Comparison of ENCODE assay signal across 6 cellular contexts in the genomic region with DNA sequence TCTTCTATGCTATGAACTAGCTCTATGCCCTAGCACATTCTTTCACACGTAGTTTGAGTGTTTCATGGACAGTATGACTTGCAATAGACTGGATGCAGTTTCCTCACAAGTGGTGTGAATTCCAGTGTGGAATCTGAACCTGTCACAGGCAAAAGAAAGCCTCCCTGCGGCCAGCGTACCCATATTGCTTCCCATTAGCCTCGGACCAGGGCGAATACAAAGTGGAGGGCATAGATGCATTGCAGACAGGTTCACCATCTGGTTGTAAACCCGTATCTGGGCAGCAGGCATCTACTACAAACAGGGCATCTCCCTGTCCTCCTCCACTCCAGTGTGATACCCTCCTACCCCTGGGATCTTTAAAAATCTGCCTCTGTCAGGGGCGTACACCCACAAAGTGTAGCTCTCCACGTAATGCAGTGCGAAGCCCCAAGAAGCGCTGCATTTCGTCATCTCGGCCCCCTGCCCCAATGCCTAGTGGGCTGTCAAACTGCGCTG. TPM values are rescaled to one million over a fixed set of nuclear protein-coding genes. Genes with fewer than 3 reads are reported as not detected.
A peak's percentile ranks its signal among the peaks of the same experiment; 100 is the strongest.
DNase-seq lines count a peak whose midpoint lies in the region; ATAC-seq and TF ChIP-seq lines count a peak whose summit lies in the region.

No MANE protein-coding gene starts in this region.

- CTCF ChIA-PET in Calu3 (lab: Charles Lee): no interaction called here

- peaks cover 8% of the 10 kb centered on the region for H3K36me3 Mint-ChIP-seq in Calu3 (ENCODE audit: insufficient read depth, unreplicated experiment)

- H3K36me3 ChIP-seq in mucosa of descending colon (ENCODE audit: low read depth): peaks cover 8% of the 10 kb centered on the region

- H3K4me3 ChIP-seq in mucosa of descending colon: peak overlapping the region; percentile 40

- no peaks in the 10 kb centered on the region for H3K9me3 ChIP-seq in mucosa of descending colon

- H3K27me3 Mint-ChIP-seq in Calu3 (ENCODE audit: unreplicated experiment): peaks cover 6% of the 10 kb centered on the region

- intact Hi-C loops in Calu3 (cut with micrococcal nuclease; ENCODE audit: unreplicated experiment): no loop called here
- intact Hi-C loops in mucosa of descending colon (cut with DNase I, micrococcal nuclease): no loop called here

- peaks cover 11% of the 10 kb centered on the region for H3K4me1 Mint-ChIP-seq in Calu3 (ENCODE audit: low read depth, unreplicated experiment)

- no peak for DNase-seq in Calu3
- no peak for DNase-seq in mucosa of descending colon
- DNase-seq in middle frontal gyrus (ENCODE audit: extremely low spot score, low spot score): no peak
- DNase-seq in foreskin melanocyte: no peak

- peaks cover 26% of the 10 kb centered on the region for H3K4me1 ChIP-seq in mucosa of descending colon (ENCODE audit: low read depth)

- TSS peak; percentile 89 for BruUV-seq in Calu3 (replicated peaks; lab: Mats Ljungman, UMichigan)

- no peak for ATAC-seq in mucosa of descending colon
- no peak for ATAC-seq in GM18519 (IDR thresholded peaks at IDR 0.05; ENCODE audit: low FRiP score, unreplicated experiment)

- no peaks in the 10 kb centered on the region for H3K9me3 Mint-ChIP-seq in Calu3 (ENCODE audit: low read depth, unreplicated experiment)

- no peak overlapping the region for H3K27ac Mint-ChIP-seq in Calu3 (ENCODE audit: unreplicated experiment)

- peak overlapping the region; percentile 100 for H3K27ac ChIP-seq in angular gyrus (ENCODE audit: low read depth, low read length)

- H3K4me3 Mint-ChIP-seq in Calu3 (ENCODE audit: low read depth, unreplicated experiment): no peak overlapping the region

- no peak for TF ChIP-seq CTCF in Calu3 (IDR thresholded peaks at IDR 0.05; ENCODE audit: unreplicated experiment)
- no peak for TF ChIP-seq CTCF in mucosa of descending colon (IDR thresholded peaks at IDR 0.05)

RNA-seq across cellular contexts. Expression of a gene that starts 1.4 kb away (rescaled TPM):
- total RNA-seq in Calu3 (2022) (72.6 and 75.5 TPM in 2 replicates), mucosa of descending colon (10 to 100 TPM; 47.3 to 78.0 (median 50.0) TPM)

RNA-seq across cellular contexts. Expression of a gene that starts 12.8 kb away (rescaled TPM):
- 100 and 124 TPM in 2 replicates for total RNA-seq in Calu3 (2022)
- total RNA-seq in mucosa of descending colon: 10 to 100 TPM; 35.7 to 75.2 (median 42.0) TPM

RNA-seq across cellular contexts. Expression of a gene that starts 25.3 kb away (rescaled TPM):
- total RNA-seq in Calu3 (2022) (58.8 and 60.6 TPM in 2 replicates), mucosa of descending colon (10 to 100 TPM; 41.8 to 52.0 (median 46.9) TPM)

RNA-seq across cellular contexts. Expression of a gene that starts 34.2 kb away (rescaled TPM):
- 1.7 and 2.4 TPM in 2 replicates for total RNA-seq in Calu3 (2022)
- total RNA-seq in mucosa of descending colon: 1 to 10 TPM in 1 of 3 donors, not detected in 2; 1.0 TPM

RNA-seq across cellular contexts. Expression of a gene that starts 34.7 kb away (rescaled TPM):
- total RNA-seq in Calu3 (2022) (68.3 and 72.4 TPM in 2 replicates), mucosa of descending colon (10 to 100 TPM; 15.3 to 32.6 (median 22.9) TPM)
